In the genomic region with DNA sequence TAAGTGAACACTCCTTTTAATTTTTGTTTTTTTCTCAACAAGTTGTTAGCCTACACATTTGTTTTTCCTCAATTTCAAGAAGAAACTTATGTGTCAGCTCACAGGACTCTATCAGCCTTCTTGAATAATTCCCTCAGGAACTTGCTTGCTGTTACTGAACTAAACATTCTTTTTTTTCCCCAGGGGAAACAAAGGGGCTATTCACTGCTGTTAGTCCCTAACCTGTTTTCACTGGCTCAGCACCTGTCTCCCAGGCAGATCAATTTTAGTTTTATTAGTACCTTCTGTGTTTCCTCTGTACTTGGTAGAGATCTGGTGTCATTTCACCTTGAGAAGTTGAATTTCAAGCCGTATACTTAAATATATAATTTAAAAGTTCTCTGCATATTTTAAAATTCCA, we compare ENCODE assay signal across 24 cellular contexts.
DNase-seq lines count a peak whose midpoint lies in the region; ATAC-seq and TF ChIP-seq lines count a peak whose summit lies in the region.
"Had no signal": no experiment of that assay in that cellular context is flagged by ENCODE, and none has a peak within 500 bp of the region (broad histone marks: within the 10 kb centered on the region; RNA-seq: fewer than 3 reads in every experiment).

No MANE protein-coding gene starts in this region.

- BruUV-seq in Calu3 (replicated peaks; lab: Mats Ljungman, UMichigan) = no TSS peak

- intact Hi-C loops in Calu3 (cut with micrococcal nuclease; ENCODE audit: unreplicated experiment) (no loop called here), uterus (cut with DNase I; ENCODE audit: low total_unique reads) (no loop called here)

- no peak for ATAC-seq in activated CD4-positive, CD25-positive, alpha-beta regulatory T cell treated with anti-CD3 and anti-CD28 coated beads, Interleukin-2, amount 50 U/mL, for 24 hours
- ATAC-seq in GM21390 (IDR thresholded peaks at IDR 0.05; ENCODE audit: unreplicated experiment) = no peak
- ATAC-seq: CD8-positive, alpha-beta T cell; PC-3; SK-N-SH treated with all-trans-retinoic acid at 6 μM for 48 hours; T-cell had no signal

- H3K27me3 Mint-ChIP-seq in Calu3 (ENCODE audit: unreplicated experiment) = no peaks in the 10 kb centered on the region
- H3K27me3 Mint-ChIP-seq: IgD-negative memory B cell, T-cell had no signal

- CTCF ChIA-PET in Calu3 (lab: Charles Lee) = no interaction called here

- H3K36me3 Mint-ChIP-seq in Calu3 (ENCODE audit: insufficient read depth, unreplicated experiment) = no peaks in the 10 kb centered on the region
- H3K36me3 Mint-ChIP-seq: CD8-positive, alpha-beta T cell; IgD-negative memory B cell; T-cell had no signal

- DNase-seq in Calu3 (peak; percentile 2), NCI-H146 (lab: John Stamatoyannopoulos, UW) (peak; percentile 73), NCI-H526 treated with DMSO at 0.1 percent for 48 hours (lab: John Stamatoyannopoulos, UW) (peak; percentile 90), islet precursor cell (peak; percentile 59), uterus (no peak), HT-29 (ENCODE audit: low spot score) (no peak)
- DNase-seq: CD8-positive, alpha-beta T cell; DMS79; Karpas-422; MG63; NCI-H1417 treated with DMSO at 0.1 percent for 48 hours; NCI-H2029; NCI-H774; PC-3; RPMI8226; SHP77 treated with DMSO at 0.1 percent for 48 hours; T-cell had no signal

- H3K4me3 ChIP-seq in uterus = no peak overlapping the region
- H3K4me3 ChIP-seq: BLaER1 treated with 17β-estradiol and CSF1 and Interleukin-3, amounts not matched to agents 10 nM and 100 nM; HAP-1; MG63 had no signal

- H3K9me3 Mint-ChIP-seq in Calu3 (ENCODE audit: low read depth, unreplicated experiment) = no peaks in the 10 kb centered on the region

- no peaks in the 10 kb centered on the region for H3K4me1 ChIP-seq in uterus
- H3K4me1 ChIP-seq: BLaER1 treated with 17β-estradiol and CSF1 and Interleukin-3, amounts not matched to agents 10 nM and 100 nM had no signal

- peaks cover 9% of the 10 kb centered on the region for H3K4me1 Mint-ChIP-seq in Calu3 (ENCODE audit: low read depth, unreplicated experiment)
- H3K4me1 Mint-ChIP-seq: IgD-negative memory B cell, T-cell had no signal

- no peaks in the 10 kb centered on the region for H3K9me3 ChIP-seq in uterus
- H3K9me3 ChIP-seq: BLaER1 treated with 17β-estradiol and CSF1 and Interleukin-3, amounts not matched to agents 10 nM and 100 nM; HAP-1; MG63 had no signal

- no peak for TF ChIP-seq POLR2A in uterus (IDR thresholded peaks at IDR 0.05)

- no peaks in the 10 kb centered on the region for H3K36me3 ChIP-seq in uterus
- H3K36me3 ChIP-seq: BLaER1 treated with 17β-estradiol and CSF1 and Interleukin-3, amounts not matched to agents 10 nM and 100 nM; HAP-1; MG63 had no signal

- no peak overlapping the region for H3K4me3 Mint-ChIP-seq in Calu3 (ENCODE audit: low read depth, unreplicated experiment)
- H3K4me3 Mint-ChIP-seq: CD8-positive, alpha-beta T cell; IgD-negative memory B cell; T-cell had no signal

- no peak overlapping the region for H3K27ac ChIP-seq in uterus
- H3K27ac ChIP-seq: BLaER1 treated with 17β-estradiol and CSF1 and Interleukin-3, amounts not matched to agents 10 nM and 100 nM; HL-60 had no signal

- TF ChIP-seq CTCF in Calu3 (IDR thresholded peaks at IDR 0.05; ENCODE audit: unreplicated experiment) (no peak), uterus (IDR thresholded peaks at IDR 0.05) (no peak)

- no peak overlapping the region for H3K27ac Mint-ChIP-seq in Calu3 (ENCODE audit: unreplicated experiment)
- H3K27ac Mint-ChIP-seq: CD8-positive, alpha-beta T cell; IgD-negative memory B cell; T-cell had no signal

- no peaks in the 10 kb centered on the region for H3K27me3 ChIP-seq in uterus
- H3K27me3 ChIP-seq: BLaER1 treated with 17β-estradiol and CSF1 and Interleukin-3, amounts not matched to agents 10 nM and 100 nM; MG63 had no signal

Comparison
In these comparisons a context has a peak if more than half of its experiments do, and no peak if none do; other contexts are left out.
1. DNase-seq: peak in Calu3 (single experiment), NCI-H146 (single experiment), NCI-H526 treated with DMSO at 0.1 percent for 48 hours (single experiment) and islet precursor cell (single experiment); none in uterus (0 of 2) and HT-29 (single experiment).